ENCODE assay signal across 16 cellular contexts in genomic region chr7:416761-417624, GRCh38.
DNase-seq lines count a peak whose midpoint lies in the region; ATAC-seq and TF ChIP-seq lines count a peak whose summit lies in the region.
"Had no signal": no experiment of that assay in that cellular context is flagged by ENCODE, and none has a peak within 500 bp of the region (broad histone marks: within the 10 kb centered on the region; RNA-seq: fewer than 3 reads in every experiment).

No MANE protein-coding gene starts in this region.

- peaks cover 11 to 20% of the 10 kb centered on the region in 2 donors for H3K9me3 ChIP-seq in right atrium auricular region
- H3K9me3 ChIP-seq in RWPE2 (ENCODE audit: severe bottlenecking): peaks cover 2% of the 10 kb centered on the region
- peaks cover 11% of the 10 kb centered on the region for H3K9me3 ChIP-seq in lower lobe of right lung
- peaks cover 4 to 24% (median 22%) of the 10 kb centered on the region in 8 donors for H3K9me3 ChIP-seq in spleen
- no peaks in the 10 kb centered on the region for H3K9me3 ChIP-seq in thyroid gland

- intact Hi-C loops in Right ventricle myocardium inferior (cut with DNase I): no loop called here
- intact Hi-C loops in lower lobe of right lung (cut with DNase I): no loop called here
- intact Hi-C loops in spleen (cut with DNase I; ENCODE audit: low total_unique reads): no loop called here
- intact Hi-C loops in thyroid gland (cut with DNase I): no loop called here

- no peaks in the 10 kb centered on the region for H3K36me3 ChIP-seq in right atrium auricular region
- no peaks in the 10 kb centered on the region for H3K36me3 ChIP-seq in RWPE2 (ENCODE audit: low read depth)
- H3K36me3 ChIP-seq in lower lobe of right lung: no peaks in the 10 kb centered on the region
- no peaks in the 10 kb centered on the region for H3K36me3 ChIP-seq in spleen
- H3K36me3 ChIP-seq in thyroid gland: no peaks in the 10 kb centered on the region

- ATAC-seq in Right ventricle myocardium inferior (no peak), RWPE2 (ENCODE audit: low read depth) (no peak), lower lobe of right lung (no peak)
- ATAC-seq: A549 had no signal

- DNase-seq in Right ventricle myocardium inferior (ENCODE audit: missing footprints): peak; percentile 63
- no peak for DNase-seq in right atrium auricular region (ENCODE audit: low spot score)
- DNase-seq in RWPE2 (ENCODE audit: low spot score): peak; percentile 54
- DNase-seq in lower lobe of right lung: peak; percentile 41
- DNase-seq in spleen: peak; percentile 67
- DNase-seq in RWPE1 (ENCODE audit: low spot score): no peak
- DNase-seq in thyroid gland: no peak
- no peak for DNase-seq in HT-29 (ENCODE audit: low spot score)
- DNase-seq: DMS79 treated with DMSO at 0.1 percent for 48 hours, H9, KBM-7, NCI-H1048, NCI-H510A treated with DMSO at 0.1 percent for 48 hours, SHP77 treated with DMSO at 0.1 percent for 48 hours had no signal

- TF ChIP-seq CTCF in right atrium auricular region (IDR thresholded peaks at IDR 0.05): no peak
- TF ChIP-seq CTCF in RWPE2 (IDR thresholded peaks at IDR 0.05; ENCODE audit: poor library complexity, severe bottlenecking): no peak
- no peak for TF ChIP-seq CTCF in lower lobe of right lung (IDR thresholded peaks at IDR 0.05)
- no peak for TF ChIP-seq CTCF in spleen (IDR thresholded peaks at IDR 0.05 in 8 of 11, conservative IDR thresholded peaks at IDR 0.05 in 3 of 11)
- no peak for TF ChIP-seq CTCF in RWPE1 (conservative IDR thresholded peaks at IDR 0.05; ENCODE audit: low read depth)
- no peak for TF ChIP-seq CTCF in thyroid gland (IDR thresholded peaks at IDR 0.05)

- H3K4me1 ChIP-seq in right atrium auricular region (no peaks in the 10 kb centered on the region), RWPE2 (ENCODE audit: insufficient read depth, poor library complexity, severe bottlenecking) (no peaks in the 10 kb centered on the region), lower lobe of right lung (no peaks in the 10 kb centered on the region), spleen (no peaks in the 10 kb centered on the region), thyroid gland (no peaks in the 10 kb centered on the region)
- H3K4me1 ChIP-seq: A549 had no signal

- CTCF ChIA-PET in RWPE1 (lab: Yijun Ruan, JAX): interaction anchor here (0.6 kb wide), 1 partner anchor 59 kb away, joined by 3 read pairs; no protein-coding TSS in a partner anchor

- H3K27ac ChIP-seq in right atrium auricular region (no peak overlapping the region), RWPE2 (ENCODE audit: poor library complexity, severe bottlenecking) (no peak overlapping the region), lower lobe of right lung (no peak overlapping the region), spleen (no peak overlapping the region), RWPE1 (no peak overlapping the region), thyroid gland (no peak overlapping the region)
- H3K27ac ChIP-seq: A549; BLaER1 treated with 17β-estradiol and CSF1 and Interleukin-3, amounts not matched to agents 10 nM and 100 nM had no signal

- H3K4me3 ChIP-seq in right atrium auricular region (no peak overlapping the region), RWPE2 (ENCODE audit: severe bottlenecking) (no peak overlapping the region), lower lobe of right lung (no peak overlapping the region), spleen (no peak overlapping the region), thyroid gland (replicated peaks in 1 of 3) (no peak overlapping the region)
- H3K4me3 ChIP-seq: A549; BLaER1 treated with 17β-estradiol and CSF1 and Interleukin-3, amounts not matched to agents 10 nM and 100 nM had no signal

- WGBS in spleen, 5 donors: 89 to 96% (median 90%) methylated on average over 22 to 25 of the region's 25 CpGs
- 85 to 88% methylated on average over 13 to 23 of the region's 25 CpGs for WGBS in thyroid gland, 2 donors

- TF ChIP-seq POLR2A in spleen (IDR thresholded peaks at IDR 0.05) (no peak), thyroid gland (IDR thresholded peaks at IDR 0.05) (no peak)

- POLR2A ChIA-PET in RWPE1 (lab: Yijun Ruan, JAX; ENCODE audit: low non-redundant PET): no interaction called here

- H3K27me3 ChIP-seq in right atrium auricular region (no peaks in the 10 kb centered on the region), RWPE2 (ENCODE audit: insufficient read depth, poor library complexity, severe bottlenecking) (no peaks in the 10 kb centered on the region), lower lobe of right lung (ENCODE audit: low read depth) (no peaks in the 10 kb centered on the region), spleen (replicated peaks in 1 of 7) (no peaks in the 10 kb centered on the region), thyroid gland (no peaks in the 10 kb centered on the region)

Comparison
In these comparisons a context has a peak if more than half of its experiments do, and no peak if none do; other contexts are left out.
1. DNase-seq: peak in Right ventricle myocardium inferior (single experiment), RWPE2 (single experiment), lower lobe of right lung (single experiment) and spleen (single experiment); none in right atrium auricular region (single experiment), RWPE1 (single experiment), thyroid gland (0 of 2) and HT-29 (single experiment).